In genomic region chr19:32674959-32675719, GRCh38 we compare ENCODE assay signal across 8 cellular contexts. TPM values are rescaled to one million over a fixed set of nuclear protein-coding genes. Genes with fewer than 3 reads are reported as not detected.
A peak's percentile ranks its signal among the peaks of the same experiment; 100 is the strongest.
DNase-seq lines count a peak whose midpoint lies in the region; ATAC-seq and TF ChIP-seq lines count a peak whose summit lies in the region.

Gene ANKRD27 (minus strand): TSS chr19:32675180. CDS start chr19:32659015, 16,165 bp downstream.

- H3F3A ChIP-seq in PC-9 (ENCODE audit: insufficient read depth, low read depth) = peaks cover 4% of the 10 kb centered on the region; the same call in 1 of the 2 replicates

- peak; percentile 94 for ATAC-seq in GM21619 (IDR thresholded peaks at IDR 0.05; ENCODE audit: unreplicated experiment)

- H3K4me1 ChIP-seq in PC-9 (replicated peaks; ENCODE audit: insufficient read depth) (peaks cover 10% of the 10 kb centered on the region; the same call in 1 of the 2 replicates), mucosa of stomach (ENCODE audit: control insufficient read depth, insufficient read depth, low read length) (peaks cover 24% of the 10 kb centered on the region)

- H3K4me3 ChIP-seq in Jurkat, Clone E6-1 (ENCODE audit: low read length) = peak within 1 kb of the TSS; percentile 70
- H3K4me3 ChIP-seq in PC-9 (peak within 1 kb of the TSS; percentile 89), mucosa of stomach (ENCODE audit: low read length) (peak within 1 kb of the TSS; percentile 77)

- H3K36me3 ChIP-seq in PC-9 (ENCODE audit: low read depth) (no peaks in the 10 kb centered on the region), mucosa of stomach (ENCODE audit: control insufficient read depth, insufficient read depth, low read length) (no peaks in the 10 kb centered on the region)

- peak; percentile 65 for TF ChIP-seq POLR2A in erythroblast (IDR thresholded peaks at IDR 0.05; ENCODE audit: low read length)

- H3K27me3 ChIP-seq in PC-9 (ENCODE audit: insufficient read depth, low read depth) (no peaks in the 10 kb centered on the region), mucosa of stomach (ENCODE audit: control insufficient read depth, insufficient read depth, low read length) (peaks cover 39% of the 10 kb centered on the region)

- peak within 1 kb of the TSS; percentile 45; the same call in 1 of the 2 replicates for H3K27ac ChIP-seq in PC-9

- H4K20me1 ChIP-seq in PC-9 (ENCODE audit: insufficient read depth) = peaks cover 42% of the 10 kb centered on the region

- H3K9me2 ChIP-seq in PC-9 (ENCODE audit: insufficient read depth) = no peaks in the 10 kb centered on the region

- DNase-seq in DMS153 treated with DMSO at 0.1 percent for 48 hours (lab: John Stamatoyannopoulos, UW; ENCODE audit: unreplicated experiment) = peak; percentile 96
- DNase-seq in Jurkat, Clone E6-1 (ENCODE audit: low read depth, low spot score) = peak; percentile 95
- DNase-seq in PC-9 = peak; percentile 92 to 99
- peak; percentile 98 for DNase-seq in activated T-cell treated with anti-CD3 and anti-CD28 coated beads, Interleukin-2, amount 50 U/mL, for 1 hour
- DNase-seq in erythroblast (lab: John Stamatoyannopoulos, UW) = peak; percentile 98 to 100
- DNase-seq in stimulated activated CD8-positive, alpha-beta memory T cell treated with anti-CD3 and anti-CD28 coated beads, Interleukin-7, amount 100 ng/mL, for 1 hour (ENCODE audit: low read depth in 2 of 2) = peak; percentile 95

- POLR2A ChIA-PET in PC-9 (lab: Charles Lee; ENCODE audit: unreplicated experiment) = interaction anchor here (0.6 to 0.7 kb wide), 2 partner anchors 16 to 111 kb away, joined by 6 read pairs; partner anchors contain the start of gene NUDT19

- CTCF ChIA-PET in PC-9 (lab: Charles Lee) = no interaction called here

- H3K9me3 ChIP-seq in PC-9 (ENCODE audit: insufficient read depth, low read depth) (no peaks in the 10 kb centered on the region), mucosa of stomach (ENCODE audit: control insufficient read depth, low read length) (no peaks in the 10 kb centered on the region)

- no peak for TF ChIP-seq CTCF in PC-9 (conservative IDR thresholded peaks at IDR 0.05)

- H3K4me2 ChIP-seq in PC-9 = peak within 1 kb of the TSS; percentile 100

- intact Hi-C loops in PC-9 (cut with micrococcal nuclease; ENCODE audit: unreplicated experiment) = loop anchor here (1.0 kb wide), 1 partner anchor 17 kb away; no protein-coding TSS in a partner anchor

- peaks cover 45% of the 10 kb centered on the region for H3K79me2 ChIP-seq in PC-9 (ENCODE audit: low read depth)

- BruUV-seq in PC-9 (replicated peaks; lab: Mats Ljungman, UMichigan) = no TSS peak

- H3K9ac ChIP-seq in mucosa of stomach (ENCODE audit: low read length) = peak within 1 kb of the TSS; percentile 65

- peak within 1 kb of the TSS; percentile 95 for H2AFZ ChIP-seq in PC-9

RNA-seq across cellular contexts. Expression of gene ANKRD27, which starts in this region (rescaled TPM):
- polyA plus RNA-seq in Jurkat, Clone E6-1 (2012; ENCODE audit: insufficient read depth, insufficient read length) = 31.2 TPM
- total RNA-seq in PC-9 (2021) = 55.5 and 59.6 TPM in 2 replicates

Comparison
In these comparisons a context has a peak if more than half of its experiments do, and no peak if none do; other contexts are left out.
1. Peak in every context shown above with its lines: DNase-seq, ATAC-seq, H3K4me3 ChIP-seq and H3K27ac ChIP-seq.